In genomic region chr14:24232645-24233537, GRCh38 we compare ENCODE assay signal across 8 cellular contexts.
DNase-seq lines count a peak whose midpoint lies in the region; ATAC-seq and TF ChIP-seq lines count a peak whose summit lies in the region.

Gene GMPR2, plus strand, starts transcription at chr14:24232929. Its CDS starts 325 bp downstream, at chr14:24233254.

- DNase-seq in GM12865 (ENCODE audit: low read depth): peak; percentile 43
- DNase-seq in NCI-H1105 treated with DMSO at 0.1 percent for 48 hours (lab: John Stamatoyannopoulos, UW): peak; percentile 79
- DNase-seq in astrocyte of the cerebellum (ENCODE audit: low read depth): no peak
- no peak for DNase-seq in AML-193 (lab: John Stamatoyannopoulos, UW)

- H3K27ac ChIP-seq in 22Rv1 (peak within 1 kb of the TSS; percentile 94), skin epidermis (peak within 1 kb of the TSS; percentile 17 to 97 (median 90))

- TF ChIP-seq CTCF in 22Rv1 (IDR thresholded peaks at IDR 0.05) (no peak), GM12865 (IDR thresholded peaks at IDR 0.05; ENCODE audit: insufficient read depth, low read depth, low read length, missing control alignments) (no peak), astrocyte of the cerebellum (IDR thresholded peaks at IDR 0.05; ENCODE audit: low read depth, low read length, missing control alignments) (no peak)

- peak; percentile 46 for ATAC-seq in HG02610 (IDR thresholded peaks at IDR 0.05; ENCODE audit: unreplicated experiment)

- in situ Hi-C loops in astrocyte of the cerebellum (cut with HindIII; ENCODE audit: low sequenced_read_pairs): no loop called here

- H3K4me3 ChIP-seq in GM12865 (ENCODE audit: low read depth, low read length): peak within 1 kb of the TSS; percentile 82
- H3K4me3 ChIP-seq in astrocyte of the cerebellum (ENCODE audit: low read depth, low read length): peak within 1 kb of the TSS; percentile 76
- peak within 1 kb of the TSS; percentile 97 for H3K4me3 ChIP-seq in iPS-11a (ENCODE audit: low read depth, low read length)
- H3K4me3 ChIP-seq in skin epidermis: peak within 1 kb of the TSS; percentile 59 to 87 (median 69)

Comparison
In these comparisons a context has a peak if more than half of its experiments do, and no peak if none do; other contexts are left out.
1. DNase-seq: peak in GM12865 (single experiment) and NCI-H1105 treated with DMSO at 0.1 percent for 48 hours (single experiment); none in astrocyte of the cerebellum (single experiment) and AML-193 (0 of 2).
2. Peak in every context shown above with its lines, with median percentiles within 50 percentile points of each other: H3K4me3 ChIP-seq.